In the genomic region with DNA sequence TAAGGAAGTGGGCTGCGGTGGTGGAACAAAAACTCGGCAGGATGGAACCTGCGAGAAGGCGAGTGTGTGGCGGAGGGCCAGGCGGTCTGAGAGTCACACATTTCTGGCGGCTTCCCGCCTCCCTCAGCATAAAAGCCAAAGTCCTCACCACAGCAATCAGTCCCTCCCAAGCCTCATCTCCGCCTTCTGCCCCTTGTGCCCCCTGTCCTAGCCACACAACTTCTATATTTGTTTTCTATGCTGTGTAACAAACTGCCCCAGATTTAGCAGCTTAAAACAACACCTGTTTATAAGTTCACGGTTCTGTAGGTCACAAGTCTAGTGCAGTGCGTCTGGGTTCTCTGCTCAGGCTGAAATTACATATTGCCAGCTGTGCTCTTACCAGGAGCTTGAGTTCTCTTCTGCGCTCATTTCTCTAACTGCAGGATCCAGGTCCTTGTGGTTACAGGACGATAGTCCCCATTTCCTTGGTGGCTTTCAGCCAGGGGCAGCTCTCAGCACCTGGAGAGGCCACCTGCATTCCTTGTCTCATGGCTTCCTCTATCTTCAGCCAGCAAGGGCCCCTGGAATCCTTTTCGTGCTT, we compare ENCODE assay signal across 27 cellular contexts. TPM values are rescaled to one million over a fixed set of nuclear protein-coding genes. Genes with fewer than 3 reads are reported as not detected.
DNase-seq lines count a peak whose midpoint lies in the region; ATAC-seq and TF ChIP-seq lines count a peak whose summit lies in the region.
"Had no signal": no experiment of that assay in that cellular context is flagged by ENCODE, and none has a peak within 500 bp of the region (broad histone marks: within the 10 kb centered on the region; RNA-seq: fewer than 3 reads in every experiment).

No MANE protein-coding gene starts in this region.

- no peak for DNase-seq in GM23338 (ENCODE audit: low spot score)
- peak; percentile 91 for DNase-seq in OCI-LY7 (ENCODE audit: low spot score)
- peak in 1 of 3 experiments; percentile 5 for DNase-seq in effector memory CD8-positive, alpha-beta T cell
- no peak for DNase-seq in stimulated activated effector memory CD8-positive, alpha-beta T cell treated with anti-CD3 and anti-CD28 coated beads, Interleukin-12 subunit alpha, Interleukin-12 subunit beta, amount 100 ng/mL, for 72 hours (ENCODE audit: low spot score in 2 of 2)
- DNase-seq in DMS 273 treated with DMSO at 0.1 percent for 48 hours (lab: John Stamatoyannopoulos, UW), result no peak
- DNase-seq in NCI-H526 (lab: John Stamatoyannopoulos, UW), result no peak
- DNase-seq: activated CD4-positive, alpha-beta T cell treated with anti-CD3 and anti-CD28 coated beads for 1 hour; aorta; central memory CD4-positive, alpha-beta T cell; foreskin keratinocyte; IMR-90; islet precursor cell; mucosa of descending colon; NCI-H1417 treated with DMSO at 0.1 percent for 48 hours; NCI-H524 treated with DMSO at 0.1 percent for 48 hours; psoas muscle; SHP77; stimulated activated naive CD4-positive, alpha-beta T cell; testis had no signal

- H3K4me3 ChIP-seq in GM23338 (no peak overlapping the region), OCI-LY7 (ENCODE audit: low read depth, low read length, poor library complexity, severe bottlenecking) (peak overlapping the region; percentile 37)
- H3K4me3 ChIP-seq: mucosa of descending colon, psoas muscle, testis had no signal

- no peak overlapping the region for H3K4me3 Mint-ChIP-seq in GM23338
- no peak overlapping the region for H3K4me3 Mint-ChIP-seq in effector memory CD8-positive, alpha-beta T cell
- H3K4me3 Mint-ChIP-seq in stimulated activated effector memory CD8-positive, alpha-beta T cell treated with anti-CD3 and anti-CD28 coated beads, Interleukin-12 subunit alpha, Interleukin-12 subunit beta, amount 100 ng/mL, for 72 hours, result no peak overlapping the region
- H3K4me3 Mint-ChIP-seq: CD8-positive, alpha-beta T cell had no signal

- no peaks in the 10 kb centered on the region; the same call in 1 of the 2 replicates for H3F3A ChIP-seq in GM23338 (replicated peaks; ENCODE audit: low read depth)

- no peaks in the 10 kb centered on the region; the same call in 2 of the 3 replicates for H3K36me3 Mint-ChIP-seq in GM23338 (ENCODE audit: low read depth)
- H3K36me3 Mint-ChIP-seq in effector memory CD8-positive, alpha-beta T cell (ENCODE audit: insufficient read depth), result no peaks in the 10 kb centered on the region
- H3K36me3 Mint-ChIP-seq in stimulated activated effector memory CD8-positive, alpha-beta T cell treated with anti-CD3 and anti-CD28 coated beads, Interleukin-12 subunit alpha, Interleukin-12 subunit beta, amount 100 ng/mL, for 72 hours, result no peaks in the 10 kb centered on the region
- H3K36me3 Mint-ChIP-seq: activated naive CD4-positive, alpha-beta T cell treated with anti-CD3 and anti-CD28 coated beads, Interleukin-2, amount 50 U/mL, for 72 hours; CD8-positive, alpha-beta T cell had no signal

- H3K27me3 ChIP-seq in GM23338 (ENCODE audit: insufficient read depth), result no peaks in the 10 kb centered on the region
- H3K27me3 ChIP-seq: testis had no signal

- H3K4me2 ChIP-seq in GM23338 (no peak overlapping the region), OCI-LY7 (ENCODE audit: low read length) (peak overlapping the region; percentile 64)

- H3K79me2 ChIP-seq in GM23338 (replicated peaks; ENCODE audit: insufficient read depth) (no peaks in the 10 kb centered on the region), OCI-LY7 (ENCODE audit: insufficient read depth, low read depth, low read length) (no peaks in the 10 kb centered on the region)

- POLR2A ChIA-PET in OCI-LY7 (lab: Charles Lee), result interaction anchor here (0.8 to 5.4 kb wide), 7 partner anchors 8 to 175 kb away, joined by 3 to 27 read pairs (median 6); no protein-coding TSS in a partner anchor

- H4K20me1 ChIP-seq in GM23338 (replicated peaks; ENCODE audit: insufficient read depth), result no peaks in the 10 kb centered on the region
- H4K20me1 ChIP-seq in OCI-LY7 (ENCODE audit: insufficient read depth, low read length), result no peaks in the 10 kb centered on the region

- H3K9me3 Mint-ChIP-seq in GM23338, result no peaks in the 10 kb centered on the region
- H3K9me3 Mint-ChIP-seq in effector memory CD8-positive, alpha-beta T cell, result no peaks in the 10 kb centered on the region
- no peaks in the 10 kb centered on the region for H3K9me3 Mint-ChIP-seq in stimulated activated effector memory CD8-positive, alpha-beta T cell treated with anti-CD3 and anti-CD28 coated beads, Interleukin-12 subunit alpha, Interleukin-12 subunit beta, amount 100 ng/mL, for 72 hours
- H3K9me3 Mint-ChIP-seq: activated naive CD4-positive, alpha-beta T cell treated with anti-CD3 and anti-CD28 coated beads, Interleukin-2, amount 50 U/mL, for 72 hours; CD8-positive, alpha-beta T cell had no signal

- H3K9me2 ChIP-seq in GM23338 (ENCODE audit: insufficient read depth) (no peaks in the 10 kb centered on the region), OCI-LY7 (ENCODE audit: insufficient read depth, low read length) (no peaks in the 10 kb centered on the region)

- ATAC-seq in GM23338, result no peak
- peak; percentile 52 for ATAC-seq in effector memory CD8-positive, alpha-beta T cell (replicated peaks)
- peak; percentile 54 for ATAC-seq in stimulated activated effector memory CD8-positive, alpha-beta T cell treated with anti-CD3 and anti-CD28 coated beads, Interleukin-12 subunit alpha, Interleukin-12 subunit beta, amount 100 ng/mL, for 72 hours
- no peak for ATAC-seq in GM21423 (IDR thresholded peaks at IDR 0.05; ENCODE audit: unreplicated experiment)
- ATAC-seq: activated naive CD4-positive, alpha-beta T cell treated with anti-CD3 and anti-CD28 coated beads, Interleukin-2, amount 50 U/mL, for 72 hours; CD8-positive, alpha-beta T cell; foreskin keratinocyte; mucosa of descending colon; psoas muscle had no signal

- H3K27ac ChIP-seq in GM23338 (ENCODE audit: low read depth) (no peak overlapping the region), OCI-LY7 (ENCODE audit: low read depth, low read length, poor library complexity, severe bottlenecking) (peak overlapping the region; percentile 95)
- H3K27ac ChIP-seq: foreskin keratinocyte, neutrophil, psoas muscle, testis had no signal

- H3K36me3 ChIP-seq in GM23338 (ENCODE audit: insufficient read depth), result no peaks in the 10 kb centered on the region
- no peaks in the 10 kb centered on the region for H3K36me3 ChIP-seq in OCI-LY7 (ENCODE audit: insufficient read depth, low read length)
- H3K36me3 ChIP-seq: neutrophil had no signal

- 0 out of 2 replicates have a peak overlapping the region, but pooled peaks have one; percentile 23 for H2AFZ ChIP-seq in GM23338
- H2AFZ ChIP-seq in OCI-LY7 (ENCODE audit: low read length), result peak overlapping the region; percentile 19; the same call in 1 of the 2 replicates

- no TSS peak for BruUV-seq in OCI-LY7 (replicated peaks; lab: Mats Ljungman, UMichigan)

- peaks cover 5% of the 10 kb centered on the region for H3K4me1 Mint-ChIP-seq in GM23338
- peaks cover 2 to 4% of the 10 kb centered on the region in 2 donors for H3K4me1 Mint-ChIP-seq in effector memory CD8-positive, alpha-beta T cell (ENCODE audit: low read depth in 2 of 2)
- peaks cover 10% of the 10 kb centered on the region for H3K4me1 Mint-ChIP-seq in stimulated activated effector memory CD8-positive, alpha-beta T cell treated with anti-CD3 and anti-CD28 coated beads, Interleukin-12 subunit alpha, Interleukin-12 subunit beta, amount 100 ng/mL, for 72 hours

- no peaks in the 10 kb centered on the region for H3K27me3 Mint-ChIP-seq in GM23338 (ENCODE audit: insufficient read depth, low read depth, poor library complexity)
- H3K27me3 Mint-ChIP-seq in effector memory CD8-positive, alpha-beta T cell, result peaks cover 53 to 67% of the 10 kb centered on the region in 2 donors

- TF ChIP-seq CTCF in GM23338 (conservative IDR thresholded peaks at IDR 0.05; ENCODE audit: low read depth in 2 of 2) (no peak), OCI-LY7 (conservative IDR thresholded peaks at IDR 0.05; ENCODE audit: low read length) (no peak)

- CTCF ChIA-PET in OCI-LY7 (lab: Charles Lee; ENCODE audit: unreplicated experiment), result no interaction called here

- H3K27ac Mint-ChIP-seq in GM23338, result no peak overlapping the region
- no peak overlapping the region for H3K27ac Mint-ChIP-seq in effector memory CD8-positive, alpha-beta T cell
- H3K27ac Mint-ChIP-seq in stimulated activated effector memory CD8-positive, alpha-beta T cell treated with anti-CD3 and anti-CD28 coated beads, Interleukin-12 subunit alpha, Interleukin-12 subunit beta, amount 100 ng/mL, for 72 hours, result no peak overlapping the region
- H3K27ac Mint-ChIP-seq: activated naive CD4-positive, alpha-beta T cell treated with anti-CD3 and anti-CD28 coated beads, Interleukin-2, amount 50 U/mL, for 72 hours; CD8-positive, alpha-beta T cell had no signal

- no peaks in the 10 kb centered on the region for H3K9me3 ChIP-seq in OCI-LY7 (ENCODE audit: low read length)
- H3K9me3 ChIP-seq: mucosa of descending colon, neutrophil, psoas muscle, testis had no signal

- intact Hi-C loops in OCI-LY7 (cut with micrococcal nuclease; ENCODE audit: unreplicated experiment), result loop anchor here (2.0 to 5.0 kb wide), 4 partner anchors 33 to 364 kb away; no protein-coding TSS in a partner anchor

- H3K4me1 ChIP-seq in GM23338 (ENCODE audit: insufficient read depth) (peaks cover 6% of the 10 kb centered on the region), OCI-LY7 (ENCODE audit: insufficient read depth, low read length, poor library complexity, severe bottlenecking) (peaks cover 100% of the 10 kb centered on the region)
- H3K4me1 ChIP-seq: foreskin keratinocyte, psoas muscle, testis had no signal

TF ChIP-seq in GM23338, 12 proteins besides CTCF, POLR2A, EP300 and RAD21 (continues in another document):
- TF ChIP-seq ZNF331 (CRISPR knock-in tag; IDR thresholded peaks at IDR 0.05; ENCODE audit: low read depth), result no peak

RNA-seq across cellular contexts. Expression of gene SPO11, which starts 11.7 kb away (rescaled TPM):
- not detected in 2 replicates for total RNA-seq in GM23338 (2014; rRNA removed; shearing (Covaris generic))
- not detected in 2 replicates for polyA plus RNA-seq in GM23338 (2016; fragmentation: Nextera tagmentation; extraction: Ambion mirVana)
- total RNA-seq in OCI-LY7 (2014; rRNA removed; shearing (Covaris generic)), result not detected in 2 replicates
- total RNA-seq in OCI-LY7 (2022), result not detected in 2 replicates
- total RNA-seq: activated naive CD4-positive, alpha-beta T cell treated with anti-CD3 and anti-CD28 coated beads, Interleukin-2, amount 50 U/mL, for 72 hours; aorta; CD8-positive, alpha-beta T cell; epithelial cell of proximal tubule; foreskin keratinocyte; IMR-90; lower leg skin; M059J; mucosa of descending colon; psoas muscle; skeletal muscle tissue had no signal
- polyA plus RNA-seq: aorta, foreskin keratinocyte, IMR-90, psoas muscle had no signal

RNA-seq across cellular contexts. Expression of gene RAE1, which starts 33.2 kb away (rescaled TPM):
- total RNA-seq in GM23338 (2014; rRNA removed; shearing (Covaris generic)), result 43.3 and 59.7 TPM in 2 replicates
- polyA plus RNA-seq in GM23338 (2016; fragmentation: Nextera tagmentation; extraction: Ambion mirVana), result 33.0 and 35.4 TPM in 2 replicates
- total RNA-seq in OCI-LY7 (2014; rRNA removed; shearing (Covaris generic)), result 50.5 and 55.0 TPM in 2 replicates
- 57.4 and 58.2 TPM in 2 replicates for total RNA-seq in OCI-LY7 (2022)

RNA-seq across cellular contexts. Expression of gene BMP7, which starts 51.4 kb away (rescaled TPM):
- total RNA-seq in GM23338 (2014; rRNA removed; shearing (Covaris generic)), result 16.6 and 22.8 TPM in 2 replicates
- 15.9 and 17.8 TPM in 2 replicates for polyA plus RNA-seq in GM23338 (2016; fragmentation: Nextera tagmentation; extraction: Ambion mirVana)
- 72.2 and 94.2 TPM in 2 replicates for total RNA-seq in OCI-LY7 (2014; rRNA removed; shearing (Covaris generic))
- 2.2 and 3.7 TPM in 2 replicates for total RNA-seq in OCI-LY7 (2022)
- total RNA-seq: activated naive CD4-positive, alpha-beta T cell treated with anti-CD3 and anti-CD28 coated beads, Interleukin-2, amount 50 U/mL, for 72 hours; CD8-positive, alpha-beta T cell; foreskin keratinocyte; IMR-90; psoas muscle had no signal
- polyA plus RNA-seq: aorta, foreskin keratinocyte, IMR-90 had no signal

Comparison
In these comparisons a context has a peak if more than half of its experiments do, and no peak if none do; other contexts are left out.
1. ATAC-seq: peak in effector memory CD8-positive, alpha-beta T cell (single experiment) and stimulated activated effector memory CD8-positive, alpha-beta T cell treated with anti-CD3 and anti-CD28 coated beads, Interleukin-12 subunit alpha, Interleukin-12 subunit beta, amount 100 ng/mL, for 72 hours (single experiment); none in GM23338 (single experiment) and GM21423 (single experiment).